16 cellular contexts compared by ENCODE assay signal in genomic region chr3:117910820-117911524, GRCh38.
"Had no signal": no experiment of that assay in that cellular context is flagged by ENCODE, and none has a peak within 500 bp of the region (broad histone marks: within the 10 kb centered on the region; RNA-seq: fewer than 3 reads in every experiment).

No MANE protein-coding gene starts in this region.

- H3K27ac ChIP-seq: esophagus muscularis mucosa, foreskin keratinocyte, testis, VCaP had no signal

- FAIRE-seq: islet of Langerhans had no signal

- H3K36me3 ChIP-seq: esophagus muscularis mucosa had no signal

- DNase-seq: activated CD4-positive, alpha-beta memory T cell treated with anti-CD3 and anti-CD28 coated beads, Interleukin-2, amount 10 ng/mL, durations not matched to agents 7 days and 5 days; activated CD4-positive, alpha-beta T cell treated with anti-CD3 and anti-CD28 coated beads for 36 hours; activated naive CD4-positive, alpha-beta T cell treated with anti-CD3 and anti-CD28 coated beads for 36 hours; foreskin keratinocyte; head of caudate nucleus; mammary epithelial cell; mucosa of descending colon; natural killer cell; stimulated activated CD4-positive, alpha-beta T cell treated with anti-CD3 and anti-CD28 coated beads, Interleukin-4, amount 100 ng/mL, for 1 hour; stimulated activated CD8-positive, alpha-beta memory T cell treated with anti-CD3 and anti-CD28 coated beads, Interleukin-4, amount 100 ng/mL, for 48 hours; stimulated activated naive CD8-positive, alpha-beta T cell treated with anti-CD3 and anti-CD28 coated beads, Interleukin-15, Interleukin-2, amounts not matched to agents 100 U/mL and 50 U/mL, for 24 hours; T-helper 9 cell; testis had no signal

- H3K4me1 ChIP-seq: esophagus muscularis mucosa, foreskin keratinocyte, testis had no signal

- H3K9me3 ChIP-seq: esophagus muscularis mucosa, mucosa of descending colon, testis had no signal

- H3K27me3 ChIP-seq: esophagus muscularis mucosa, foreskin keratinocyte, testis had no signal

- H3K4me3 ChIP-seq: esophagus muscularis mucosa, mucosa of descending colon, testis had no signal
